18 cellular contexts compared by ENCODE assay signal in genomic region chr11:62885137-62885536, GRCh38. TPM values are rescaled to one million over a fixed set of nuclear protein-coding genes. Genes with fewer than 3 reads are reported as not detected.
DNase-seq lines count a peak whose midpoint lies in the region; ATAC-seq and TF ChIP-seq lines count a peak whose summit lies in the region.
"Had no signal": no experiment of that assay in that cellular context is flagged by ENCODE, and none has a peak within 500 bp of the region (broad histone marks: within the 10 kb centered on the region; RNA-seq: fewer than 3 reads in every experiment).

No MANE protein-coding gene starts in this region.

- no peak for DNase-seq in activated naive CD4-positive, alpha-beta T cell treated with anti-CD3 and anti-CD28 coated beads for 36 hours
- no peak for DNase-seq in activated naive CD4-positive, alpha-beta T cell treated with Interleukin-2 at 50 U/mL for 16 hours
- DNase-seq in activated T-helper 1 cell treated with anti-CD3 and anti-CD28 coated beads, Interleukin-12 subunit alpha, Interleukin-12 subunit beta, Interleukin-2, Interleukin-4 antibody, amounts not matched to agents 30 ng/mL and 10 ng/mL and 1 ng/mL, durations not matched to agents 14 hours and 24 hours and 36 hours (ENCODE audit: low spot score), result no peak
- DNase-seq in fibroblast of pulmonary artery (ENCODE audit: low read depth) (no peak), NCI-H510A treated with DMSO at 0.1 percent for 48 hours (lab: John Stamatoyannopoulos, UW) (no peak), testis (no peak)
- no peak for DNase-seq in stimulated activated naive B cell treated with anti-CD40 and anti-IgM and Interleukin-4, amounts not matched to agents 10 μg/mL and 1 μg/mL and 100 μg/mL, for 72 hours
- no peak for DNase-seq in stimulated activated CD4-positive, alpha-beta T cell treated with anti-CD3 and anti-CD28 coated beads, Interleukin-4, amount 100 ng/mL, for 1 hour
- DNase-seq: activated CD4-positive, CD25-positive, alpha-beta regulatory T cell; erythroblast; GOT3; NCI-H2081 treated with DMSO at 0.1 percent for 48 hours; stimulated activated CD4-positive, alpha-beta T cell treated with anti-CD3 and anti-CD28 coated beads, Interleukin-15, amount 100 ng/mL, for 24 hours; stimulated activated naive CD4-positive, alpha-beta T cell treated with Interleukin-2 at 50 U/mL for 16 hours had no signal

- H3K27me3 ChIP-seq in testis, result no peaks in the 10 kb centered on the region
- H3K27me3 ChIP-seq: BLaER1, neutrophil had no signal

- no peak for ATAC-seq in stimulated activated naive B cell treated with anti-CD40 and anti-IgM and Interleukin-4, amounts not matched to agents 10 μg/mL and 1 μg/mL and 100 μg/mL, for 72 hours (replicated peaks)
- ATAC-seq: Panc1 had no signal

- H3K4me3 ChIP-seq in fibroblast of pulmonary artery (replicated peaks; ENCODE audit: low read depth, low read length), result peak overlapping the region; percentile 74
- H3K4me3 ChIP-seq in testis, result no peak overlapping the region
- H3K4me3 ChIP-seq: BLaER1 had no signal

- peak overlapping the region; percentile 57 for H3K27ac Mint-ChIP-seq in activated naive CD4-positive, alpha-beta T cell treated with anti-CD3 and anti-CD28 coated beads for 36 hours
- H3K27ac Mint-ChIP-seq in activated T-helper 1 cell treated with anti-CD3 and anti-CD28 coated beads, Interleukin-12 subunit alpha, Interleukin-12 subunit beta, Interleukin-2, Interleukin-4 antibody, amounts not matched to agents 30 ng/mL and 10 ng/mL and 1 ng/mL, durations not matched to agents 14 hours and 24 hours and 36 hours, result peak overlapping the region; percentile 31
- H3K27ac Mint-ChIP-seq in stimulated activated naive B cell treated with anti-CD40 and anti-IgM and Interleukin-4, amounts not matched to agents 10 μg/mL and 1 μg/mL and 100 μg/mL, for 72 hours, result peak overlapping the region; percentile 47

- no peaks in the 10 kb centered on the region for H3K27me3 Mint-ChIP-seq in activated naive CD4-positive, alpha-beta T cell treated with anti-CD3 and anti-CD28 coated beads for 36 hours (ENCODE audit: low read depth)
- H3K27me3 Mint-ChIP-seq in activated T-helper 1 cell treated with anti-CD3 and anti-CD28 coated beads, Interleukin-12 subunit alpha, Interleukin-12 subunit beta, Interleukin-2, Interleukin-4 antibody, amounts not matched to agents 30 ng/mL and 10 ng/mL and 1 ng/mL, durations not matched to agents 14 hours and 24 hours and 36 hours (ENCODE audit: insufficient read depth), result peaks cover 1% of the 10 kb centered on the region
- H3K27me3 Mint-ChIP-seq in stimulated activated naive B cell treated with anti-CD40 and anti-IgM and Interleukin-4, amounts not matched to agents 10 μg/mL and 1 μg/mL and 100 μg/mL, for 72 hours, result no peaks in the 10 kb centered on the region

- 66 to 67% methylated on average over 4 to 6 of the region's 6 CpGs for WGBS in testis, 2 donors

- H3K9me3 Mint-ChIP-seq in activated naive CD4-positive, alpha-beta T cell treated with anti-CD3 and anti-CD28 coated beads for 36 hours, result no peaks in the 10 kb centered on the region
- H3K9me3 Mint-ChIP-seq in activated T-helper 1 cell treated with anti-CD3 and anti-CD28 coated beads, Interleukin-12 subunit alpha, Interleukin-12 subunit beta, Interleukin-2, Interleukin-4 antibody, amounts not matched to agents 30 ng/mL and 10 ng/mL and 1 ng/mL, durations not matched to agents 14 hours and 24 hours and 36 hours, result no peaks in the 10 kb centered on the region
- H3K9me3 Mint-ChIP-seq in stimulated activated naive B cell treated with anti-CD40 and anti-IgM and Interleukin-4, amounts not matched to agents 10 μg/mL and 1 μg/mL and 100 μg/mL, for 72 hours, result no peaks in the 10 kb centered on the region

- TF ChIP-seq CTCF in fibroblast of pulmonary artery (IDR thresholded peaks at IDR 0.05; ENCODE audit: low read length, missing control alignments) (no peak), testis (IDR thresholded peaks at IDR 0.05) (no peak)

- H3K4me1 ChIP-seq in testis, result peaks cover 16% of the 10 kb centered on the region

- peaks cover 3% of the 10 kb centered on the region for H3K36me3 ChIP-seq in testis (ENCODE audit: low read depth, missing control alignments)

- no peak for TF ChIP-seq POLR2A in testis (IDR thresholded peaks at IDR 0.05)

- H3K4me3 Mint-ChIP-seq in activated naive CD4-positive, alpha-beta T cell treated with anti-CD3 and anti-CD28 coated beads for 36 hours, result peak overlapping the region; percentile 22
- H3K4me3 Mint-ChIP-seq in activated T-helper 1 cell treated with anti-CD3 and anti-CD28 coated beads, Interleukin-12 subunit alpha, Interleukin-12 subunit beta, Interleukin-2, Interleukin-4 antibody, amounts not matched to agents 30 ng/mL and 10 ng/mL and 1 ng/mL, durations not matched to agents 14 hours and 24 hours and 36 hours, result peak overlapping the region; percentile 53
- H3K4me3 Mint-ChIP-seq in stimulated activated naive B cell treated with anti-CD40 and anti-IgM and Interleukin-4, amounts not matched to agents 10 μg/mL and 1 μg/mL and 100 μg/mL, for 72 hours, result peak overlapping the region in 1 of 2 donors; percentile 53

- H3K9me3 ChIP-seq in testis, result no peaks in the 10 kb centered on the region
- H3K9me3 ChIP-seq: BLaER1, neutrophil had no signal

- H3K36me3 Mint-ChIP-seq in activated naive CD4-positive, alpha-beta T cell treated with anti-CD3 and anti-CD28 coated beads for 36 hours (ENCODE audit: low read depth), result peaks cover 89% of the 10 kb centered on the region
- H3K36me3 Mint-ChIP-seq in activated T-helper 1 cell treated with anti-CD3 and anti-CD28 coated beads, Interleukin-12 subunit alpha, Interleukin-12 subunit beta, Interleukin-2, Interleukin-4 antibody, amounts not matched to agents 30 ng/mL and 10 ng/mL and 1 ng/mL, durations not matched to agents 14 hours and 24 hours and 36 hours (ENCODE audit: low read depth), result peaks cover 68% of the 10 kb centered on the region
- peaks cover 80 to 89% of the 10 kb centered on the region in 2 donors for H3K36me3 Mint-ChIP-seq in stimulated activated naive B cell treated with anti-CD40 and anti-IgM and Interleukin-4, amounts not matched to agents 10 μg/mL and 1 μg/mL and 100 μg/mL, for 72 hours

- peaks cover 44% of the 10 kb centered on the region for H3K4me1 Mint-ChIP-seq in activated naive CD4-positive, alpha-beta T cell treated with anti-CD3 and anti-CD28 coated beads for 36 hours (ENCODE audit: low read depth)
- H3K4me1 Mint-ChIP-seq in activated T-helper 1 cell treated with anti-CD3 and anti-CD28 coated beads, Interleukin-12 subunit alpha, Interleukin-12 subunit beta, Interleukin-2, Interleukin-4 antibody, amounts not matched to agents 30 ng/mL and 10 ng/mL and 1 ng/mL, durations not matched to agents 14 hours and 24 hours and 36 hours (ENCODE audit: low read depth), result peaks cover 48% of the 10 kb centered on the region
- H3K4me1 Mint-ChIP-seq in stimulated activated naive B cell treated with anti-CD40 and anti-IgM and Interleukin-4, amounts not matched to agents 10 μg/mL and 1 μg/mL and 100 μg/mL, for 72 hours, result peaks cover 33 to 54% of the 10 kb centered on the region in 2 donors

- CTCF ChIA-PET in activated naive CD4-positive, alpha-beta T cell treated with anti-CD3 and anti-CD28 coated beads for 36 hours (lab: Charles Lee), result interaction anchor here (0.6 to 2.4 kb wide), 4 partner anchors 12 to 36 kb away, joined by 3 to 10 read pairs (median 4); no protein-coding TSS in a partner anchor

- intact Hi-C loops in activated naive CD4-positive, alpha-beta T cell treated with anti-CD3 and anti-CD28 coated beads for 36 hours (cut with micrococcal nuclease), result no loop called here
- intact Hi-C loops in activated T-helper 1 cell treated with anti-CD3 and anti-CD28 coated beads, Interleukin-12 subunit alpha, Interleukin-12 subunit beta, Interleukin-2, Interleukin-4 antibody, amounts not matched to agents 30 ng/mL and 10 ng/mL and 1 ng/mL, durations not matched to agents 14 hours and 24 hours and 36 hours (cut with micrococcal nuclease), result no loop called here
- intact Hi-C loops in testis (cut with DNase I; ENCODE audit: low total_unique reads), result no loop called here

- H3K27ac ChIP-seq in testis, result no peak overlapping the region
- H3K27ac ChIP-seq: BLaER1, KMS-11, neutrophil had no signal

RNA-seq across cellular contexts. Expression of gene SLC3A2, which starts 4.4 kb away (rescaled TPM):
- 100 to 1,000 TPM; 419 to 472 TPM for total RNA-seq in activated naive CD4-positive, alpha-beta T cell treated with anti-CD3 and anti-CD28 coated beads for 36 hours
- 397 and 399 TPM in 2 replicates for total RNA-seq in activated T-helper 1 cell treated with anti-CD3 and anti-CD28 coated beads, Interleukin-12 subunit alpha, Interleukin-12 subunit beta, Interleukin-2, Interleukin-4 antibody, amounts not matched to agents 30 ng/mL and 10 ng/mL and 1 ng/mL, durations not matched to agents 14 hours and 24 hours and 36 hours
- total RNA-seq in testis, result 100 to 1,000 TPM; 227 to 271 TPM
- 166 TPM for polyA plus RNA-seq in testis (ENCODE audit: insufficient read depth, low read depth, low replicate concordance)

RNA-seq across cellular contexts. Expression of gene CHRM1, which starts 36.0 kb away (rescaled TPM):
- not detected for total RNA-seq in activated naive CD4-positive, alpha-beta T cell treated with anti-CD3 and anti-CD28 coated beads for 36 hours
- total RNA-seq in activated T-helper 1 cell treated with anti-CD3 and anti-CD28 coated beads, Interleukin-12 subunit alpha, Interleukin-12 subunit beta, Interleukin-2, Interleukin-4 antibody, amounts not matched to agents 30 ng/mL and 10 ng/mL and 1 ng/mL, durations not matched to agents 14 hours and 24 hours and 36 hours, result not detected in 2 replicates
- under 1 TPM; 0.06 to 0.39 TPM for total RNA-seq in testis
- 0.45 TPM for polyA plus RNA-seq in testis (ENCODE audit: insufficient read depth, low read depth, low replicate concordance)

RNA-seq across cellular contexts. Expression of gene WDR74, which starts 45.7 kb away (rescaled TPM):
- total RNA-seq in activated naive CD4-positive, alpha-beta T cell treated with anti-CD3 and anti-CD28 coated beads for 36 hours, result 10 to 100 TPM; 74.4 to 78.7 TPM
- 156 and 161 TPM in 2 replicates for total RNA-seq in activated T-helper 1 cell treated with anti-CD3 and anti-CD28 coated beads, Interleukin-12 subunit alpha, Interleukin-12 subunit beta, Interleukin-2, Interleukin-4 antibody, amounts not matched to agents 30 ng/mL and 10 ng/mL and 1 ng/mL, durations not matched to agents 14 hours and 24 hours and 36 hours
- total RNA-seq in testis, result 10 to 100 TPM; 33.4 to 46.7 TPM
- 39.0 TPM for polyA plus RNA-seq in testis (ENCODE audit: insufficient read depth, low read depth, low replicate concordance)

RNA-seq across cellular contexts. Expression of gene TEX54, which starts 52.5 kb away (rescaled TPM):
- not detected for total RNA-seq in activated naive CD4-positive, alpha-beta T cell treated with anti-CD3 and anti-CD28 coated beads for 36 hours
- total RNA-seq in activated T-helper 1 cell treated with anti-CD3 and anti-CD28 coated beads, Interleukin-12 subunit alpha, Interleukin-12 subunit beta, Interleukin-2, Interleukin-4 antibody, amounts not matched to agents 30 ng/mL and 10 ng/mL and 1 ng/mL, durations not matched to agents 14 hours and 24 hours and 36 hours, result 1.2 and 1.3 TPM in 2 replicates
- total RNA-seq in testis, result 10 to 100 TPM; 18.4 to 38.1 TPM
- polyA plus RNA-seq in testis (ENCODE audit: insufficient read depth, low read depth, low replicate concordance), result 40.7 TPM

RNA-seq across cellular contexts. Expression of gene STX5, which starts 53.3 kb away (rescaled TPM):
- total RNA-seq in activated naive CD4-positive, alpha-beta T cell treated with anti-CD3 and anti-CD28 coated beads for 36 hours, result 10 to 100 TPM; 22.7 to 23.0 TPM
- 34.2 and 39.9 TPM in 2 replicates for total RNA-seq in activated T-helper 1 cell treated with anti-CD3 and anti-CD28 coated beads, Interleukin-12 subunit alpha, Interleukin-12 subunit beta, Interleukin-2, Interleukin-4 antibody, amounts not matched to agents 30 ng/mL and 10 ng/mL and 1 ng/mL, durations not matched to agents 14 hours and 24 hours and 36 hours
- total RNA-seq in testis, result 10 to 100 TPM; 42.2 to 49.1 TPM
- polyA plus RNA-seq in testis (ENCODE audit: insufficient read depth, low read depth, low replicate concordance), result 55.0 TPM
